1 cellular context compared by ENCODE assay signal in genomic region chr9:123347289-123348060, GRCh38.
TF ChIP-seq lines count a peak whose summit lies in the region.

No MANE protein-coding gene starts in this region.

TF ChIP-seq in HepG2, 621 proteins besides CTCF, POLR2A, EP300 and RAD21 (continued from another document):
- no peak for TF ChIP-seq ZNF234 (CRISPR knock-in tag; conservative IDR thresholded peaks at IDR 0.05)
- no peak for TF ChIP-seq SRF (IDR thresholded peaks at IDR 0.05; ENCODE audit: low read depth, low read length)
- peak; percentile 43 for TF ChIP-seq ZNF646 (CRISPR knock-in tag; IDR thresholded peaks at IDR 0.05)
- TF ChIP-seq ZNF703 (CRISPR knock-in tag; IDR thresholded peaks at IDR 0.05; ENCODE audit: borderline replicate concordance) = no peak
- TF ChIP-seq ZNF816 (CRISPR knock-in tag; IDR thresholded peaks at IDR 0.05; ENCODE audit: borderline replicate concordance) = no peak
- TF ChIP-seq FOXP1 (IDR thresholded peaks at IDR 0.05) = peak; percentile 54
- no peak for TF ChIP-seq FOXP1 (CRISPR knock-in tag; IDR thresholded peaks at IDR 0.05)
- TF ChIP-seq ZNF17 (CRISPR knock-in tag; IDR thresholded peaks at IDR 0.05) = no peak
